In genomic region chr4:8503801-8504200, GRCh38 we compare ENCODE assay signal across 1 cellular context.
TF ChIP-seq lines count a peak whose summit lies in the region.

No MANE protein-coding gene starts in this region.

TF ChIP-seq in HepG2, 621 proteins besides CTCF, POLR2A, EP300 and RAD21 (continued from another document):
- TF ChIP-seq AKNA (CRISPR knock-in tag; IDR thresholded peaks at IDR 0.05; ENCODE audit: borderline replicate concordance) (no peak), SNRNP70 (IDR thresholded peaks at IDR 0.05; ENCODE audit: low read depth, low read length) (no peak), PREB (CRISPR knock-in tag; IDR thresholded peaks at IDR 0.05) (no peak), ZSCAN22 (CRISPR knock-in tag; IDR thresholded peaks at IDR 0.05) (no peak), BRCA1 (CRISPR knock-in tag; IDR thresholded peaks at IDR 0.05) (no peak), ZFYVE20 (CRISPR knock-in tag; IDR thresholded peaks at IDR 0.05; ENCODE audit: borderline replicate concordance, low read depth) (no peak), MTERF4 (CRISPR knock-in tag; IDR thresholded peaks at IDR 0.05) (no peak), TCF7 (IDR thresholded peaks at IDR 0.05; ENCODE audit: low read depth) (no peak), ZNF44 (CRISPR knock-in tag; IDR thresholded peaks at IDR 0.05) (no peak)
